In the genomic region with DNA sequence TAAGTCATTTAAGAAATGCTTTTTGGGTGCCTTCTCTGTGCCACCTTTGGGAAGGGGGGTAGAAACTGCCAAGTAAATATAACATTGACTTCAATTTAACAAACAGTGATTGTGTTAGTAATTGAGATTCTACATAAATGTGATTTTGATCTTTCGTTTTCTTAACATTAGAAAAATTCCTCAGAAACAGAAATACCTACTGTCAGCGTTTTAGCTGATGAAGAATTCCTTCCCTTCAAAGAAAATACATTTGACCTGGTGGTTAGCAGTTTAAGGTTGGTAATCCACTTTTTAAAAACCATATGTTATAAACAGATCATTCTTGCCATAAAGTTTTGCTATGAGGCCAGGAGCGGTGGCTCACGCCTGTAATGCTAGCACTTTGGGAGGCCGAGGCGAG, we compare ENCODE assay signal across 36 cellular contexts.
"Had no signal": no experiment of that assay in that cellular context is flagged by ENCODE, and none has a peak within 500 bp of the region (broad histone marks: within the 10 kb centered on the region; RNA-seq: fewer than 3 reads in every experiment).

No MANE protein-coding gene starts in this region.

- H3K27me3 ChIP-seq: MG63 had no signal

- H3K9me3 ChIP-seq: MG63 had no signal

- H3K4me3 ChIP-seq: MG63 had no signal

- DNase-seq: Karpas-422, Kasumi-1, MG63, MM.1S, MV-4-11, NCI-H1048, NCI-H1092, NCI-H1092 treated with DMSO at 0.1 percent for 48 hours, NCI-H1105, NCI-H1105 treated with DMSO at 0.1 percent for 48 hours, NCI-H1417, NCI-H1417 treated with DMSO at 0.1 percent for 48 hours, NCI-H1436, NCI-H1436 treated with DMSO at 0.1 percent for 48 hours, NCI-H146, NCI-H1694, NCI-H1694 treated with DMSO at 0.1 percent for 48 hours, NCI-H187, NCI-H187 treated with DMSO at 0.1 percent for 48 hours, NCI-H1930, NCI-H2029, NCI-H2029 treated with DMSO at 0.1 percent for 48 hours, NCI-H2081, NCI-H2081 treated with DMSO at 0.1 percent for 48 hours, NCI-H2107, NCI-H2171, NCI-H2171 treated with DMSO at 0.1 percent for 48 hours, NCI-H2227 treated with DMSO at 0.1 percent for 48 hours, NCI-H226, NCI-H345, NCI-H446, NCI-H446 treated with DMSO at 0.1 percent for 48 hours, NCI-H510A, NCI-H510A treated with DMSO at 0.1 percent for 48 hours, NCI-H524, NCI-H524 treated with DMSO at 0.1 percent for 48 hours had no signal
